23 cellular contexts compared by ENCODE assay signal in the genomic region with DNA sequence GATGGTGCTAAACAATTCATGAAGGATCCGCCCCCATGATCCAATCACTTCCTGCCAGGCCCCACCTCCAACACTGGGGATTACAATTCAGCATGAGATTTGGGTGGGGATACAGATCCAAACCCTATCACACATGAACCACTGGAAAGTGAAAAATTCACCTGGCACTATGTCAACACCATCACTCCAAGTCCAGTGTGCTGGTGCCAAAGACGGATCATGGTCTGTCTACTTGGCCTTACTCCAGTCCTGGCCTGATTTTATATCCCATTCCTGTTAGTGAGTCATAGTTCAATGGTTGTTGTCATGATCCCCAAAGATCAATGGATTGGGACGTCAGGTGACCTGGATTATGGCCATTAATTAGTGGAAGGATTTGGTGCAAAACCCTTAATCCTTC.
A peak's percentile ranks its signal among the peaks of the same experiment; 100 is the strongest.
DNase-seq lines count a peak whose midpoint lies in the region; ATAC-seq and TF ChIP-seq lines count a peak whose summit lies in the region.
"Had no signal": no experiment of that assay in that cellular context is flagged by ENCODE, and none has a peak within 500 bp of the region (broad histone marks: within the 10 kb centered on the region; RNA-seq: fewer than 3 reads in every experiment).

No MANE protein-coding gene starts in this region.

- H3K9me3 ChIP-seq in left ventricle myocardium inferior (replicated peaks) (no peaks in the 10 kb centered on the region), upper lobe of left lung (no peaks in the 10 kb centered on the region)
- H3K9me3 ChIP-seq: left lung had no signal

- TF ChIP-seq CTCF in left ventricle myocardium inferior (IDR thresholded peaks at IDR 0.05; ENCODE audit: borderline replicate concordance) (no peak), upper lobe of left lung (IDR thresholded peaks at IDR 0.05) (no peak)

- DNase-seq in Right ventricle myocardium superior: no peak
- no peak for DNase-seq in left ventricle myocardium inferior
- peak; percentile 41 for DNase-seq in dermis blood vessel endothelial cell
- peak; percentile 64 for DNase-seq in mucosa of gallbladder (ENCODE audit: low spot score)
- no peak for DNase-seq in upper lobe of left lung
- DNase-seq in NCI-H345 treated with DMSO at 0.1 percent for 48 hours (lab: John Stamatoyannopoulos, UW; ENCODE audit: unreplicated experiment): no peak
- no peak for DNase-seq in EL
- DNase-seq: activated CD4-positive, alpha-beta memory T cell treated with anti-CD3 and anti-CD28 coated beads for 36 hours; activated CD4-positive, alpha-beta T cell treated with anti-CD3 and anti-CD28 coated beads for 1 hour; activated T-cell treated with anti-CD3 and anti-CD28 coated beads, Interleukin-2, amount 50 U/mL, for 72 hours; COR-L47; DMS53; glutamatergic neuron; HCEC 1CT; left lung; NCI-H1694; NCI-H2171; PC-9; SHP77 treated with DMSO at 0.1 percent for 48 hours; stimulated activated naive B cell treated with anti-CD40 and anti-IgM and Interleukin-4, amounts not matched to agents 10 μg/mL and 1 μg/mL and 100 μg/mL, for 72 hours had no signal

- no peak overlapping the region for H3K27ac ChIP-seq in left ventricle myocardium inferior (replicated peaks)
- H3K27ac ChIP-seq in upper lobe of left lung: no peak overlapping the region
- H3K27ac ChIP-seq: C4-2B, left lung, PC-9 had no signal

- ATAC-seq in Right ventricle myocardium superior (ENCODE audit: poor library complexity) (peak; percentile 17), upper lobe of left lung (ENCODE audit: low FRiP score in 2 of 2) (peak; percentile 54 to 67), HG03571 (IDR thresholded peaks at IDR 0.05; ENCODE audit: unreplicated experiment) (no peak)
- ATAC-seq: activated T-cell treated with anti-CD3 and anti-CD28 coated beads, Interleukin-2, amount 50 U/mL, for 72 hours; left lung; stimulated activated naive B cell treated with anti-CD40 and anti-IgM and Interleukin-4, amounts not matched to agents 10 μg/mL and 1 μg/mL and 100 μg/mL, for 72 hours had no signal

- H3K36me3 ChIP-seq in left ventricle myocardium inferior (no peaks in the 10 kb centered on the region), upper lobe of left lung (no peaks in the 10 kb centered on the region)
- H3K36me3 ChIP-seq: left lung had no signal

- 45 to 70% methylated on average over 3 of the region's 3 CpGs for WGBS in upper lobe of left lung, 2 donors

- no peak for TF ChIP-seq EP300 in upper lobe of left lung (IDR thresholded peaks at IDR 0.05)

- no peak for TF ChIP-seq POLR2A in upper lobe of left lung (IDR thresholded peaks at IDR 0.05)

- H3K4me1 ChIP-seq in left ventricle myocardium inferior (peaks cover 4% of the 10 kb centered on the region), upper lobe of left lung (peaks cover 0 to 12% (median 3%) of the 10 kb centered on the region in 4 donors)

- H3K27me3 ChIP-seq in left ventricle myocardium inferior (ENCODE audit: low read depth): no peaks in the 10 kb centered on the region
- H3K27me3 ChIP-seq in upper lobe of left lung: no peaks in the 10 kb centered on the region
- H3K27me3 ChIP-seq: left lung had no signal

- intact Hi-C loops in Right ventricle myocardium superior (cut with DNase I) (no loop called here), left ventricle myocardium inferior (cut with micrococcal nuclease) (no loop called here)

- H3K4me3 ChIP-seq in left ventricle myocardium inferior (no peak overlapping the region), upper lobe of left lung (no peak overlapping the region)
- H3K4me3 ChIP-seq: left lung, PC-9, skin epidermis had no signal

Comparison
In these comparisons a context has a peak if more than half of its experiments do, and no peak if none do; other contexts are left out.
1. DNase-seq: peak in dermis blood vessel endothelial cell (single experiment) and mucosa of gallbladder (single experiment); none in Right ventricle myocardium superior (single experiment), left ventricle myocardium inferior (single experiment), upper lobe of left lung (0 of 2), NCI-H345 treated with DMSO at 0.1 percent for 48 hours (single experiment) and EL (single experiment).